ENCODE assay signal across 8 cellular contexts in the genomic region with DNA sequence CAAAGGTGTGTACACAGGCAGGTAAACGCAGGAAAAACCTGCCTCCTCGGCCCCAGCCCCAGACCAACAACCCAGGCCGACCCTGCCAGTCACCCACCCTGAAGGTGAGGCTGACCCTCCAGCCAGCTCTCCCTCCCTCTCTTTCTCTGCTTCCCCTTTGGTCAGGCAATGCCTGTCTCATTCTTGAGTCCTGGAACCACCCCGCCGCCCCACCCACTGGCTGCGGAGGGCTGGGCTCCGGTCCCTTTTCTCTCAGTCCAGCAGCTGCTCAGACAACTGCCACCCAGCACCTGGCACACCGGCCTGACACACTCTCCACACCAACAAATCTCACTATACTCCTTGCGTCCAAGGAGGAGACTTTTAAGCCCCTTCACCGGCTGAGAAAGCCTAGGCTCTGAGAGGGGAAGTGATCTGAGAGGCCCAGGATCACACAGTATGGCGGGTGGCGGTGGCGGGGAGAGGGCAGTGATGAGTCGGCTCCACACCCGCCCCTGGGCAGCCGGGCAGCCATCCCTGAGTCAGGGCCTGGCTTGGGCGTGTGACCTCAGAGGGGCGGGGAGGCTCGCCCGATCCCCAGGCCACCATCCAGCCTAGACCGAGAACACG. TPM values are rescaled to one million over a fixed set of nuclear protein-coding genes. Genes with fewer than 3 reads are reported as not detected.
A peak's percentile ranks its signal among the peaks of the same experiment; 100 is the strongest.
DNase-seq lines count a peak whose midpoint lies in the region; ATAC-seq, FAIRE-seq and TF ChIP-seq lines count a peak whose summit lies in the region.

No MANE protein-coding gene starts in this region.

- TF ChIP-seq POLR2A in adrenal gland (IDR thresholded peaks at IDR 0.05) (peak in 1 of 2 donors; percentile 81), heart left ventricle (IDR thresholded peaks at IDR 0.05) (no peak)

- H3K36me3 ChIP-seq in adrenal gland (replicated peaks in 1 of 2) (peaks cover 0 to 40% of the 10 kb centered on the region in 2 donors), heart left ventricle (peaks cover 0 to 40% (median 37%) of the 10 kb centered on the region in 9 donors), pancreas (peaks cover 0 to 22% (median 20%) of the 10 kb centered on the region in 3 donors)

- H3K4me3 ChIP-seq in adrenal gland (peak overlapping the region; percentile 30 to 97 (median 86)), heart left ventricle (peak overlapping the region; percentile 68 to 100 (median 94)), pancreas (peak overlapping the region; percentile 67 to 99 (median 84))

- H3K4me1 ChIP-seq in adrenal gland (replicated peaks in 1 of 2) (peaks cover 38 to 48% of the 10 kb centered on the region in 2 donors), heart left ventricle (peaks cover 6 to 59% (median 48%) of the 10 kb centered on the region in 12 donors), pancreas (peaks cover 22 to 39% (median 31%) of the 10 kb centered on the region in 3 donors)

- DNase-seq in DMS79 treated with DMSO at 0.1 percent for 48 hours (lab: John Stamatoyannopoulos, UW) (peak; percentile 16), DMS79 (lab: John Stamatoyannopoulos, UW) (no peak), HPDE6-E6E7 (ENCODE audit: extremely low spot score) (peak; percentile 74), SK-N-DZ (ENCODE audit: low spot score) (peak; percentile 47), adrenal gland (peak; percentile 86 to 94 (median 91)), heart left ventricle (peak; percentile 75 to 89 (median 88)), pancreas (peak; percentile 66 to 84 (median 75)), DMS114 treated with DMSO at 0.1 percent for 48 hours (lab: John Stamatoyannopoulos, UW; ENCODE audit: unreplicated experiment) (no peak)

- FAIRE-seq in pancreas (lab: Jason Lieb, UNC), result no peak

- TF ChIP-seq CTCF in adrenal gland (IDR thresholded peaks at IDR 0.05) (no peak), heart left ventricle (IDR thresholded peaks at IDR 0.05) (peak in 2 of 12 donors; percentile 4 to 22), pancreas (IDR thresholded peaks at IDR 0.05) (no peak)

- H3K9me3 ChIP-seq in adrenal gland (replicated peaks in 1 of 3) (no peaks in the 10 kb centered on the region), heart left ventricle (no peaks in the 10 kb centered on the region), pancreas (no peaks in the 10 kb centered on the region)

- H3K27ac ChIP-seq in adrenal gland (peak overlapping the region; percentile 92 to 100 (median 96)), heart left ventricle (peak overlapping the region; percentile 93 to 99 (median 98)), pancreas (peak overlapping the region; percentile 86 to 94 (median 94))

- 0 to 2% (median 2%) methylated on average over 9 to 22 of the region's 22 CpGs for WGBS in adrenal gland, 4 donors
- 0 to 1% (median 1%) methylated on average over 19 to 22 of the region's 22 CpGs for WGBS in heart left ventricle, 4 donors
- WGBS in pancreas, 2 donors, result 0 to 1% methylated on average over 22 of the region's 22 CpGs

- intact Hi-C loops in adrenal gland (cut with DNase I) (loop anchor here in 1 of 2 donors (10.0 kb wide), 1 partner anchor 73 kb away; a partner anchor contains a TSS), heart left ventricle (cut with DNase I) (loop anchor here in 3 of 10 donors (2.0 to 10.0 kb wide), 5 partner anchors 33 to 75 kb away; a partner anchor contains a TSS), pancreas (cut with DNase I) (no loop called here)

- ATAC-seq in heart left ventricle, result peak; percentile 52 to 74 (median 66)
- ATAC-seq in pancreas, result peak; percentile 41 to 60 (median 53)

- H3K27me3 ChIP-seq in adrenal gland (no peaks in the 10 kb centered on the region), heart left ventricle (no peaks in the 10 kb centered on the region), pancreas (no peaks in the 10 kb centered on the region)

RNA-seq across cellular contexts. Expression of a gene that starts 0.7 kb away (rescaled TPM):
- polyA plus RNA-seq in SK-N-DZ (2014; cell fraction: cytosol; rRNA removed), result 45.9 and 54.5 TPM in 2 replicates
- polyA plus RNA-seq in SK-N-DZ (2014; cell fraction: nucleus; rRNA removed), result 158 and 200 TPM in 2 replicates
- total RNA-seq in adrenal gland, result 100 to 1,000 TPM; 172 to 331 (median 297) TPM
- 100 to 1,000 TPM; 276 to 652 (median 461) TPM for polyA plus RNA-seq in adrenal gland
- total RNA-seq in heart left ventricle, result 100 to 1,000 TPM; 218 to 535 (median 307) TPM
- polyA plus RNA-seq in heart left ventricle, result 100 to 1,000 TPM; 321 to 364 TPM
- total RNA-seq in pancreas, result 100 to 1,000 TPM; 142 to 203 (median 162) TPM
- 100 to 1,000 TPM; 254 to 282 TPM for polyA plus RNA-seq in pancreas

RNA-seq across cellular contexts. Expression of a gene that starts 2.6 kb away (rescaled TPM):
- polyA plus RNA-seq in SK-N-DZ (2014; cell fraction: cytosol; rRNA removed), result 10.1 and 19.3 TPM in 2 replicates
- 34.9 and 35.8 TPM in 2 replicates for polyA plus RNA-seq in SK-N-DZ (2014; cell fraction: nucleus; rRNA removed)
- 10 to 100 TPM; 18.3 to 46.6 (median 29.2) TPM for total RNA-seq in adrenal gland
- polyA plus RNA-seq in adrenal gland, result 10 to 100 TPM in 1 of 3 donors, 1 to 10 TPM in 2; 4.1 to 10.7 (median 9.5) TPM
- total RNA-seq in heart left ventricle, result 10 to 100 TPM; 23.2 to 46.9 (median 26.7) TPM
- 10 to 100 TPM; 18.8 to 27.4 TPM for polyA plus RNA-seq in heart left ventricle
- total RNA-seq in pancreas, result 10 to 100 TPM in 2 of 6 donors, 1 to 10 TPM in 4; 7.1 to 11.1 (median 9.2) TPM
- 1 to 10 TPM; 5.8 to 9.3 TPM for polyA plus RNA-seq in pancreas

RNA-seq across cellular contexts. Expression of a gene that starts 32.4 kb away (rescaled TPM):
- 99.4 and 115 TPM in 2 replicates for polyA plus RNA-seq in SK-N-DZ (2014; cell fraction: cytosol; rRNA removed)
- 83.2 and 89.5 TPM in 2 replicates for polyA plus RNA-seq in SK-N-DZ (2014; cell fraction: nucleus; rRNA removed)
- 10 to 100 TPM; 21.8 to 65.1 (median 48.2) TPM for total RNA-seq in adrenal gland
- 10 to 100 TPM in 1 of 3 donors, 1 to 10 TPM in 2; 4.1 to 27.8 (median 8.9) TPM for polyA plus RNA-seq in adrenal gland
- 10 to 100 TPM in 5 of 9 donors, 1 to 10 TPM in 4; 6.8 to 20.7 (median 10.8) TPM for total RNA-seq in heart left ventricle
- polyA plus RNA-seq in heart left ventricle, result 1 to 10 TPM; 5.3 to 8.9 TPM
- total RNA-seq in pancreas, result 1 to 10 TPM; 3.4 to 8.4 (median 4.5) TPM
- polyA plus RNA-seq in pancreas, result 1 to 10 TPM; 6.3 to 7.3 TPM

RNA-seq across cellular contexts. Expression of a gene that starts 56.9 kb away (rescaled TPM):
- 66.1 and 116 TPM in 2 replicates for polyA plus RNA-seq in SK-N-DZ (2014; cell fraction: cytosol; rRNA removed)
- 89.1 and 141 TPM in 2 replicates for polyA plus RNA-seq in SK-N-DZ (2014; cell fraction: nucleus; rRNA removed)
- total RNA-seq in adrenal gland (10 to 100 TPM; 20.4 to 59.6 (median 32.8) TPM), heart left ventricle (10 to 100 TPM in 8 of 9 donors, 1 to 10 TPM in 1; 9.4 to 26.1 (median 12.8) TPM), pancreas (10 to 100 TPM in 4 of 6 donors, 1 to 10 TPM in 2; 9.4 to 16.5 (median 11.0) TPM)
- polyA plus RNA-seq in adrenal gland (10 to 100 TPM; 17.8 to 33.0 (median 19.2) TPM), heart left ventricle (10 to 100 TPM in 1 of 2 donors, 1 to 10 TPM in 1; 9.7 to 14.8 TPM), pancreas (10 to 100 TPM; 16.6 to 18.7 TPM)

RNA-seq across cellular contexts. Expression of a gene that starts 57.2 kb away (rescaled TPM):
- polyA plus RNA-seq in SK-N-DZ (2014; cell fraction: cytosol; rRNA removed), result 11.6 and 12.3 TPM in 2 replicates
- 5.8 and 8.0 TPM in 2 replicates for polyA plus RNA-seq in SK-N-DZ (2014; cell fraction: nucleus; rRNA removed)
- total RNA-seq in adrenal gland (10 to 100 TPM; 16.4 to 21.4 (median 18.5) TPM), heart left ventricle (10 to 100 TPM in 8 of 9 donors, 1 to 10 TPM in 1; 9.7 to 17.6 (median 13.1) TPM), pancreas (10 to 100 TPM in 1 of 6 donors, 1 to 10 TPM in 5; 4.3 to 11.5 (median 6.3) TPM)
- polyA plus RNA-seq in adrenal gland (10 to 100 TPM in 1 of 3 donors, 1 to 10 TPM in 2; 1.7 to 13.8 (median 4.6) TPM), heart left ventricle (10 to 100 TPM in 1 of 2 donors, 1 to 10 TPM in 1; 2.9 to 10.7 TPM), pancreas (1 to 10 TPM; 2.7 to 3.8 TPM)

Comparison
In these comparisons a context has a peak if more than half of its experiments do, and no peak if none do; other contexts are left out.
1. DNase-seq: peak in DMS79 treated with DMSO at 0.1 percent for 48 hours (single experiment), HPDE6-E6E7 (single experiment), SK-N-DZ (single experiment), adrenal gland (7 of 7), heart left ventricle (5 of 5) and pancreas (6 of 6); none in DMS79 (single experiment) and DMS114 treated with DMSO at 0.1 percent for 48 hours (single experiment).
2. Peak in every context shown above with its lines, with median percentiles within 50 percentile points of each other: H3K27ac ChIP-seq and H3K4me3 ChIP-seq.